In genomic region chr14:85911044-85911443, GRCh38 we compare ENCODE assay signal across 21 cellular contexts.
"Had no signal": no experiment of that assay in that cellular context is flagged by ENCODE, and none has a peak within 500 bp of the region (broad histone marks: within the 10 kb centered on the region; RNA-seq: fewer than 3 reads in every experiment).

No MANE protein-coding gene starts in this region.

- DNase-seq: naive thymus-derived CD8-positive, alpha-beta T cell; nephron progenitor cell; nucleus accumbens; ovary; posterior cingulate gyrus; psoas muscle; right cardiac atrium; right lobe of liver; sigmoid colon; small intestine; stimulated activated CD4-positive, alpha-beta T cell treated with anti-CD3 and anti-CD28 coated beads, Interleukin-15, amount 100 ng/mL, for 24 hours; stimulated activated CD4-positive, alpha-beta T cell treated with anti-CD3 and anti-CD28 coated beads, Interleukin-4, amount 100 ng/mL, for 1 hour; stimulated activated CD4-positive, alpha-beta T cell treated with anti-CD3 and anti-CD28 coated beads, Interleukin-4, amount 100 ng/mL, for 4 hours; stimulated activated CD8-positive, alpha-beta memory T cell treated with anti-CD3 and anti-CD28 coated beads, Interleukin-4, amount 100 ng/mL, for 48 hours; stimulated activated naive CD4-positive, alpha-beta T cell; stimulated activated naive CD8-positive, alpha-beta T cell treated with anti-CD3 and anti-CD28 coated beads, Interleukin-15, amount 100 ng/mL, for 72 hours; stimulated activated naive CD8-positive, alpha-beta T cell treated with anti-CD3 and anti-CD28 coated beads, Interleukin-15, Interleukin-2, amounts not matched to agents 100 U/mL and 50 U/mL, for 24 hours; substantia nigra; thyroid gland; trophoblast cell; upper lobe of left lung had no signal
